In genomic region chr16:74123195-74123594, GRCh38 we compare ENCODE assay signal across 33 cellular contexts.
"Had no signal": no experiment of that assay in that cellular context is flagged by ENCODE, and none has a peak within 500 bp of the region (broad histone marks: within the 10 kb centered on the region; RNA-seq: fewer than 3 reads in every experiment).

No MANE protein-coding gene starts in this region.

- H3K9me3 ChIP-seq: body of pancreas had no signal

- FAIRE-seq: astrocyte, bronchial epithelial cell had no signal

- H3K4me3 ChIP-seq: adrenal gland, ascending aorta, body of pancreas, breast epithelium, cardiac muscle cell had no signal

- H3K4me1 ChIP-seq: adrenal gland, ascending aorta, body of pancreas, breast epithelium had no signal

- H3K27ac ChIP-seq: adrenal gland, ascending aorta, body of pancreas, brain microvascular endothelial cell, breast epithelium, cardiac muscle cell had no signal

- DNase-seq: activated effector memory CD4-positive, alpha-beta T cell treated with anti-CD3 and anti-CD28 coated beads, Interleukin-2, amount 50 U/mL, for 16 hours; activated effector memory CD4-positive, alpha-beta T cell treated with Interleukin-2 at 50 U/mL for 16 hours; activated gamma-delta T cell; activated gamma-delta T cell treated with Interleukin-2 at 50 U/mL for 16 hours; activated naive CD4-positive, alpha-beta T cell; activated naive CD4-positive, alpha-beta T cell treated with anti-CD3 and anti-CD28 coated beads for 36 hours; activated naive CD4-positive, alpha-beta T cell treated with anti-CD3 and anti-CD28 coated beads, Interleukin-2, amount 10 ng/mL, durations not matched to agents 7 days and 5 days; activated naive CD4-positive, alpha-beta T cell treated with anti-CD3 and anti-CD28 coated beads, Interleukin-2, amount 50 U/mL, for 16 hours; activated naive CD4-positive, alpha-beta T cell treated with Interleukin-2 at 50 U/mL for 16 hours; activated naive CD8-positive, alpha-beta T cell treated with anti-CD3 and anti-CD28 coated beads for 36 hours; activated naive CD8-positive, alpha-beta T cell treated with anti-CD3 and anti-CD28 coated beads, Interleukin-2, amount 10 ng/mL, durations not matched to agents 7 days and 5 days; activated naive CD8-positive, alpha-beta T cell treated with anti-CD3 and anti-CD28 coated beads, Interleukin-2, amount 50 U/mL, for 24 hours; activated T-cell treated with anti-CD3 and anti-CD28 coated beads, Interleukin-2, amount 50 U/mL, for 24 hours; activated T-cell treated with anti-CD3 and anti-CD28 coated beads, Interleukin-2, amount 50 U/mL, for 4 hours; activated T-cell treated with anti-CD3 and anti-CD28 coated beads, Interleukin-2, amount 50 U/mL, for 48 hours; activated T-cell treated with anti-CD3 and anti-CD28 coated beads, Interleukin-2, amount 50 U/mL, for 72 hours; adrenal gland; amniotic stem cell; amygdala; anterior cingulate cortex; aorta; body of pancreas; brain microvascular endothelial cell; caudate nucleus; central memory CD4-positive, alpha-beta T cell; cerebellar nuclear complex had no signal

- ATAC-seq: activated naive CD4-positive, alpha-beta T cell treated with anti-CD3 and anti-CD28 coated beads, Interleukin-2, amount 50 U/mL, for 72 hours; activated naive CD8-positive, alpha-beta T cell treated with anti-CD3 and anti-CD28 coated beads, Interleukin-2, amount 50 U/mL, for 24 hours; activated T-cell treated with anti-CD3 and anti-CD28 coated beads, Interleukin-2, amount 50 U/mL, for 4 hours; activated T-cell treated with anti-CD3 and anti-CD28 coated beads, Interleukin-2, amount 50 U/mL, for 72 hours; activated T-helper 17 cell treated with anti-CD3 and anti-CD28 coated beads, Interleukin-2, amount 50 U/mL, for 72 hours; body of pancreas had no signal

- H3K27me3 ChIP-seq: adrenal gland, ascending aorta, body of pancreas, brain microvascular endothelial cell, cardiac muscle cell had no signal

- H3K36me3 ChIP-seq: adrenal gland, ascending aorta, brain microvascular endothelial cell, breast epithelium, cardiac muscle cell had no signal
